ENCODE assay signal across 2 cellular contexts in genomic region chr1:29251164-29252130, GRCh38.
TF ChIP-seq lines count a peak whose summit lies in the region.

No MANE protein-coding gene starts in this region.

TF ChIP-seq in HepG2, 621 proteins besides CTCF, POLR2A, EP300 and RAD21:
- no peak for TF ChIP-seq CC2D1A (CRISPR knock-in tag; IDR thresholded peaks at IDR 0.05)
- no peak for TF ChIP-seq SPEN (CRISPR knock-in tag; IDR thresholded peaks at IDR 0.05; ENCODE audit: low read depth)
- no peak for TF ChIP-seq HNF4A (CRISPR knock-in tag; IDR thresholded peaks at IDR 0.05)
- TF ChIP-seq MEF2D (CRISPR knock-in tag; IDR thresholded peaks at IDR 0.05): no peak
- TF ChIP-seq ZFP36 (IDR thresholded peaks at IDR 0.05; ENCODE audit: borderline replicate concordance, low read depth, low read length, partially characterized antibody): peak; percentile 87

TF ChIP-seq in K562, 482 proteins besides CTCF, POLR2A, EP300 and RAD21:
- TF ChIP-seq TFAM (CRISPR knock-in tag; conservative IDR thresholded peaks at IDR 0.05): no peak
- TF ChIP-seq GTF3C2 (IDR thresholded peaks at IDR 0.05; ENCODE audit: borderline replicate concordance, extremely low read depth, insufficient read length): peak; percentile 62
- TF ChIP-seq NR2F6 (CRISPR knock-in tag; IDR thresholded peaks at IDR 0.05): no peak
- TF ChIP-seq KDM1A (IDR thresholded peaks at IDR 0.05): peak; percentile 34 to 45; a peak in 2 of 4 replicates
- peak; percentile 81; the same call in 1 of the 2 replicates for TF ChIP-seq SMARCA5 (IDR thresholded peaks at IDR 0.05)
- peak; percentile 94 for TF ChIP-seq ZNF436 (CRISPR knock-in tag; IDR thresholded peaks at IDR 0.05)
- TF ChIP-seq ZFP36 (IDR thresholded peaks at IDR 0.05; ENCODE audit: low read depth, low read length, partially characterized antibody): peak; percentile 100
- 0 out of 2 replicates have a peak, but pooled peaks have one; percentile 53 for TF ChIP-seq PTBP1 (IDR thresholded peaks at IDR 0.05; ENCODE audit: low read depth, low read length)
- TF ChIP-seq ZNF232 (CRISPR knock-in tag; IDR thresholded peaks at IDR 0.05): no peak
- no peak for TF ChIP-seq ZNF589 (CRISPR knock-in tag; IDR thresholded peaks at IDR 0.05; ENCODE audit: low read depth)
- TF ChIP-seq ESRRA (IDR thresholded peaks at IDR 0.05; ENCODE audit: borderline replicate concordance, low read depth): peak; percentile 76
- TF ChIP-seq RBM25 (IDR thresholded peaks at IDR 0.05; ENCODE audit: low read depth, low read length, severe bottlenecking): peak; percentile 96
- no peak for TF ChIP-seq IFI16 (CRISPR knock-in tag; IDR thresholded peaks at IDR 0.05)
- no peak for TF ChIP-seq SMAD2 (IDR thresholded peaks at IDR 0.05; ENCODE audit: low read depth, low read length)
- peak in 1 of 2 experiments; percentile 37; a peak in 1 of 4 replicates for TF ChIP-seq RCOR1 (IDR thresholded peaks at IDR 0.05; ENCODE audit: borderline replicate concordance in 1 of 2, low read depth in 2 of 2, low read length in 2 of 2)
- TF ChIP-seq GMEB1 (CRISPR knock-in tag; IDR thresholded peaks at IDR 0.05): no peak
- TF ChIP-seq SMC3 (conservative IDR thresholded peaks at IDR 0.05; ENCODE audit: insufficient read depth, low read depth, low read length): no peak
- TF ChIP-seq NFRKB (IDR thresholded peaks at IDR 0.05; ENCODE audit: low read depth): no peak
- TF ChIP-seq BCOR (IDR thresholded peaks at IDR 0.05): peak; percentile 85
- TF ChIP-seq MTA2 (IDR thresholded peaks at IDR 0.05; ENCODE audit: low read depth): no peak
- TF ChIP-seq NR2C2 (CRISPR knock-in tag; IDR thresholded peaks at IDR 0.05): no peak; the same call in 1 of the 2 replicates
- TF ChIP-seq NR2C2 (tag; IDR thresholded peaks at IDR 0.05): peak; percentile 61
- TF ChIP-seq STAT6 (CRISPR knock-in tag; IDR thresholded peaks at IDR 0.05): no peak
- peak; percentile 81 for TF ChIP-seq NR2C1 (IDR thresholded peaks at IDR 0.05)
- TF ChIP-seq NR2C1 (tag; IDR thresholded peaks at IDR 0.05): peak; percentile 87
- no peak for TF ChIP-seq ZBTB9 (CRISPR knock-in tag; IDR thresholded peaks at IDR 0.05)
